Comparison of ENCODE assay signal across 16 cellular contexts in the genomic region with DNA sequence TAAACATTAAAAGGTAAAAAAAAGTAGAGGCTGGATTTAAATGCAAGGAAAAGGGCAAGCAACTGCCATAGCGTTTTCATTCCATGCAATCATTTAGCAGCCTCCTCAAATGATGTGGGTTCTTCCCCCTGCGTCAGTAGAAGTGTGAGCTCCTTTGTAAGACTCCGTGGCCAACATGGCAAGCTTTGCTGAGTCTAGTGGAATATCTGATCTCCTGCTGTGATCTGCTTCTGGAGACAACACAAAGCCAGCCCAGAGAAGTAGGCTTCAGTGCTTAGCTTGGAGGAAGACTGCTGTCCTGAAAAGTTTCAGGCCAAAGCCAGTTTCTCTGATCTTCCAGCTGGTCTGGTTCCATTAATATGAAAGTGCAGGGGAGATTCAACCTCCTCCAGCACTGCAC.
DNase-seq lines count a peak whose midpoint lies in the region; ATAC-seq and TF ChIP-seq lines count a peak whose summit lies in the region.
"Had no signal": no experiment of that assay in that cellular context is flagged by ENCODE, and none has a peak within 500 bp of the region (broad histone marks: within the 10 kb centered on the region; RNA-seq: fewer than 3 reads in every experiment).

No MANE protein-coding gene starts in this region.

- in situ Hi-C loops in astrocyte of the cerebellum (cut with HindIII; ENCODE audit: low sequenced_read_pairs) (no loop called here), GM13976 (cut with MboI; ENCODE audit: low sequenced_read_pairs, unreplicated experiment) (no loop called here)

- BruUV-seq in A673 (replicated peaks; lab: Mats Ljungman, UMichigan): no TSS peak

- no peak for TF ChIP-seq CTCF in A673 (conservative IDR thresholded peaks at IDR 0.05; ENCODE audit: low read depth, low read length)
- TF ChIP-seq CTCF in Loucy (conservative IDR thresholded peaks at IDR 0.05; ENCODE audit: low read length): no peak
- no peak for TF ChIP-seq CTCF in astrocyte of the cerebellum (IDR thresholded peaks at IDR 0.05; ENCODE audit: low read depth, low read length, missing control alignments)
- TF ChIP-seq CTCF in GM13976 (IDR thresholded peaks at IDR 0.05; ENCODE audit: borderline replicate concordance, control extremely low read depth, extremely low read depth, insufficient read depth, missing control alignments): no peak

- ATAC-seq in left colon: no peak
- ATAC-seq in GM19324 (IDR thresholded peaks at IDR 0.05; ENCODE audit: low FRiP score, unreplicated experiment): no peak
- ATAC-seq: A549, GM12878 had no signal

- H3K79me1 ChIP-seq in neuronal stem cell (ENCODE audit: low read depth, low read length): no peaks in the 10 kb centered on the region

- H3K14ac ChIP-seq in neuronal stem cell (ENCODE audit: low read length): no peak overlapping the region

- H3K36me3 ChIP-seq in A673 (ENCODE audit: insufficient read depth, low read length, poor library complexity, severe bottlenecking) (no peaks in the 10 kb centered on the region), Loucy (ENCODE audit: insufficient read depth, low read length) (no peaks in the 10 kb centered on the region), neuronal stem cell (replicated peaks in 1 of 2; ENCODE audit: control insufficient read depth in 2 of 2, insufficient read depth in 2 of 2, low read length in 2 of 2) (no peaks in the 10 kb centered on the region)

- no peaks in the 10 kb centered on the region for H3K79me2 ChIP-seq in Loucy (ENCODE audit: insufficient read depth, low read length)

- no peak overlapping the region for H3K23ac ChIP-seq in neuronal stem cell (ENCODE audit: low read depth, low read length, poor library complexity)

- no peak overlapping the region for H2BK5ac ChIP-seq in neuronal stem cell (ENCODE audit: low read length)

- H4K8ac ChIP-seq in neuronal stem cell (ENCODE audit: low read depth, low read length): no peak overlapping the region

- H2BK12ac ChIP-seq in neuronal stem cell (ENCODE audit: low read length): no peak overlapping the region

- peak overlapping the region; percentile 27 for H3K18ac ChIP-seq in neuronal stem cell (ENCODE audit: low read length)

- no peak overlapping the region for H3K4ac ChIP-seq in neuronal stem cell (ENCODE audit: low read length)

- no peak overlapping the region for H3K27ac ChIP-seq in A673 (ENCODE audit: low read depth, low read length, poor library complexity, severe bottlenecking)
- no peak overlapping the region for H3K27ac ChIP-seq in neuronal stem cell (replicated peaks; ENCODE audit: low read length)
- H3K27ac ChIP-seq: 22Rv1, A549, BLaER1, GM23248 had no signal

- H3K9ac ChIP-seq in Loucy (ENCODE audit: low read depth, low read length, poor library complexity, severe bottlenecking) (no peak overlapping the region), neuronal stem cell (ENCODE audit: low read depth, low read length, poor library complexity) (no peak overlapping the region)
- H3K9ac ChIP-seq: BLaER1, GM23248 had no signal

- H3K27me3 ChIP-seq in A673 (replicated peaks; ENCODE audit: insufficient read depth, low read depth, low read length, poor library complexity) (no peaks in the 10 kb centered on the region), Loucy (ENCODE audit: insufficient read depth, low read length, poor library complexity, severe bottlenecking) (no peaks in the 10 kb centered on the region), neuronal stem cell (ENCODE audit: control insufficient read depth in 3 of 3, insufficient read depth in 3 of 3, low read depth in 1 of 3, low read length in 3 of 3) (no peaks in the 10 kb centered on the region)
- H3K27me3 ChIP-seq: BLaER1 had no signal

- H3K4me3 ChIP-seq in A673 (ENCODE audit: low read depth, low read length, poor library complexity, severe bottlenecking): no peak overlapping the region
- no peak overlapping the region for H3K4me3 ChIP-seq in Loucy (ENCODE audit: low read length, poor library complexity, severe bottlenecking)
- no peak overlapping the region for H3K4me3 ChIP-seq in astrocyte of the cerebellum (ENCODE audit: low read depth, low read length)
- no peak overlapping the region for H3K4me3 ChIP-seq in neuronal stem cell (ENCODE audit: low read length in 2 of 2)
- H3K4me3 ChIP-seq: A549, BLaER1, GM12878, GM23248 had no signal

- H3K9me3 ChIP-seq in A673 (ENCODE audit: low read depth, low read length, poor library complexity, severe bottlenecking) (no peaks in the 10 kb centered on the region), Loucy (ENCODE audit: insufficient read depth, low read depth, low read length) (no peaks in the 10 kb centered on the region), neuronal stem cell (replicated peaks in 1 of 2; ENCODE audit: control insufficient read depth in 2 of 2, insufficient read depth in 1 of 2, low read depth in 1 of 2, low read length in 2 of 2) (no peaks in the 10 kb centered on the region)
- H3K9me3 ChIP-seq: A549, BLaER1 had no signal

- no peak overlapping the region for H4K91ac ChIP-seq in neuronal stem cell (ENCODE audit: low read depth, low read length, poor library complexity)

- H3K4me2 ChIP-seq in Loucy (ENCODE audit: low read depth, low read length, poor library complexity, severe bottlenecking) (no peak overlapping the region), neuronal stem cell (ENCODE audit: insufficient read depth, low read length, poor library complexity, severe bottlenecking) (no peak overlapping the region)
- H3K4me2 ChIP-seq: A549, BLaER1 had no signal

- H2AFZ ChIP-seq in Loucy (ENCODE audit: low read length) (peak overlapping the region; percentile 24; the same call in 1 of the 2 replicates), neuronal stem cell (ENCODE audit: low read length) (peak overlapping the region; percentile 57)
- H2AFZ ChIP-seq: GM23248 had no signal

- no CpG with 5 or more reads among the region's 3 CpGs for WGBS in neuronal stem cell (ENCODE audit: extremely low coverage in 2 of 2, insufficient read length in 2 of 2, insufficient replicate concordance in 1 of 2), 2 donors

- H2AK5ac ChIP-seq in neuronal stem cell (ENCODE audit: low read depth, low read length): no peak overlapping the region

- CTCF ChIA-PET in A673 (lab: Charles Lee): interaction anchor here (0.7 kb wide), 1 partner anchor 43 kb away, joined by 5 read pairs; no protein-coding TSS in a partner anchor

- H4K20me1 ChIP-seq in Loucy (ENCODE audit: insufficient read depth, low read length, poor library complexity, severe bottlenecking): no peaks in the 10 kb centered on the region

- H3K4me1 ChIP-seq in A673 (ENCODE audit: insufficient read depth, low read length, poor library complexity, severe bottlenecking) (no peaks in the 10 kb centered on the region), Loucy (ENCODE audit: insufficient read depth, low read length, poor library complexity, severe bottlenecking) (peaks cover 48% of the 10 kb centered on the region), neuronal stem cell (ENCODE audit: control insufficient read depth in 2 of 2, insufficient read depth in 1 of 2, low read depth in 1 of 2, low read length in 2 of 2) (peaks cover 0 to 5% of the 10 kb centered on the region in 2 donors)
- H3K4me1 ChIP-seq: A549, BLaER1 had no signal

- intact Hi-C loops in A673 (cut with micrococcal nuclease; ENCODE audit: unreplicated experiment): no loop called here
- intact Hi-C loops in left colon (cut with DNase I, micrococcal nuclease): no loop called here

- no peaks in the 10 kb centered on the region for H3K9me2 ChIP-seq in Loucy (replicated peaks; ENCODE audit: low read depth, low read length)

- H2BK120ac ChIP-seq in neuronal stem cell (ENCODE audit: low read depth, low read length): no peak overlapping the region

- no peak overlapping the region for H2BK15ac ChIP-seq in neuronal stem cell (ENCODE audit: low read length)

- H3F3A ChIP-seq in Loucy (ENCODE audit: low read depth): peaks cover 2% of the 10 kb centered on the region; the same call in 1 of the 2 replicates

- peak; percentile 40 for DNase-seq in A673 (ENCODE audit: low spot score)
- peak; percentile 2 for DNase-seq in astrocyte of the cerebellum (ENCODE audit: low read depth)
- DNase-seq in neuronal stem cell (ENCODE audit: low spot score): no peak
- DNase-seq in left colon: no peak
- no peak for DNase-seq in GM13976 (ENCODE audit: low spot score)
- DNase-seq: CD4-positive, alpha-beta memory T cell; DMS153; DMS79; GM23248; HCEC 1CT had no signal

- POLR2A ChIA-PET in A673 (lab: Charles Lee; ENCODE audit: low non-redundant PET): no interaction called here

Comparison
In these comparisons a context has a peak if more than half of its experiments do, and no peak if none do; other contexts are left out.
1. DNase-seq: peak in A673 (single experiment) and astrocyte of the cerebellum (single experiment); none in neuronal stem cell (single experiment), left colon (0 of 2) and GM13976 (single experiment).